Comparison of ENCODE assay signal across 24 cellular contexts in genomic region chr15:46732060-46732459, GRCh38.
DNase-seq lines count a peak whose midpoint lies in the region; ATAC-seq and TF ChIP-seq lines count a peak whose summit lies in the region.
"Had no signal": no experiment of that assay in that cellular context is flagged by ENCODE, and none has a peak within 500 bp of the region (broad histone marks: within the 10 kb centered on the region; RNA-seq: fewer than 3 reads in every experiment).

No MANE protein-coding gene starts in this region.

- TF ChIP-seq CTCF in OCI-LY7 (conservative IDR thresholded peaks at IDR 0.05; ENCODE audit: low read length) (no peak), endodermal cell (conservative IDR thresholded peaks at IDR 0.05) (no peak)

- H3K9ac ChIP-seq in BLaER1 treated with 17β-estradiol and CSF1 and Interleukin-3, amounts not matched to agents 10 nM and 100 nM, result no peak overlapping the region
- no peak overlapping the region for H3K9ac ChIP-seq in endodermal cell (ENCODE audit: extremely low read depth, low read length, poor library complexity, severe bottlenecking)
- H3K9ac ChIP-seq: GM23248 had no signal

- H3K27me3 Mint-ChIP-seq in endodermal cell (ENCODE audit: insufficient read depth), result no peaks in the 10 kb centered on the region
- H3K27me3 Mint-ChIP-seq: CD4-positive, alpha-beta T cell had no signal

- ATAC-seq in GM21360 (IDR thresholded peaks at IDR 0.05; ENCODE audit: unreplicated experiment) (peak; percentile 55), GM21515 (IDR thresholded peaks at IDR 0.05; ENCODE audit: unreplicated experiment) (no peak)
- ATAC-seq: Panc1 had no signal

- peak overlapping the region in 7 of 11 experiments; percentile 24 to 44 (median 31); a peak in 13 of 22 replicates for H3K4me2 ChIP-seq in BLaER1 treated with 17β-estradiol and CSF1 and Interleukin-3, amounts not matched to agents 10 nM and 100 nM
- no peak overlapping the region for H3K4me2 ChIP-seq in OCI-LY7 (ENCODE audit: low read length)

- H3K27ac ChIP-seq in BLaER1 treated with 17β-estradiol and CSF1 and Interleukin-3, amounts not matched to agents 10 nM and 100 nM, result no peak overlapping the region; a peak in 1 of 22 replicates
- no peak overlapping the region for H3K27ac ChIP-seq in OCI-LY7 (ENCODE audit: low read depth, low read length, poor library complexity, severe bottlenecking)
- H3K27ac ChIP-seq in endodermal cell (ENCODE audit: low read depth, low read length), result no peak overlapping the region
- H3K27ac ChIP-seq: GM23248, HL-60, RWPE1 had no signal

- H2AFZ ChIP-seq in OCI-LY7 (ENCODE audit: low read length), result no peak overlapping the region
- H2AFZ ChIP-seq: GM23248 had no signal

- H3K9me2 ChIP-seq in OCI-LY7 (ENCODE audit: insufficient read depth, low read length), result no peaks in the 10 kb centered on the region

- 97 to 100% methylated on average over 1 of the region's 1 CpG for whole genome bisulfite sequencing in endodermal cell (ENCODE audit: insufficient coverage in 1 of 2, insufficient read length in 1 of 2), 2 experiments

- H3K27ac Mint-ChIP-seq in endodermal cell, result no peak overlapping the region
- H3K27ac Mint-ChIP-seq: CD4-positive, alpha-beta T cell had no signal

- peak; percentile 44 for DNase-seq in MV-4-11 (lab: John Stamatoyannopoulos, UW)
- peak; percentile 33 for DNase-seq in OCI-LY7 (ENCODE audit: low spot score)
- no peak for DNase-seq in endodermal cell
- no peak for DNase-seq in NCI-H526 (lab: John Stamatoyannopoulos, UW)
- no peak for DNase-seq in UCSD-AML1 (lab: John Stamatoyannopoulos, UW; ENCODE audit: unreplicated experiment)
- DNase-seq: 8988T; CD4-positive, alpha-beta T cell; DMS53; GM23248; H7; KBM-7; MG63; NCI-H1092; NCI-H1417 treated with DMSO at 0.1 percent for 48 hours; NCI-H1694 treated with DMSO at 0.1 percent for 48 hours; NCI-H2081 treated with DMSO at 0.1 percent for 48 hours; NCI-H524 treated with DMSO at 0.1 percent for 48 hours; SHP77 had no signal

- POLR2A ChIA-PET in OCI-LY7 (lab: Charles Lee), result interaction anchor here (0.6 to 1.3 kb wide), 2 partner anchors 41 to 57 kb away, joined by 3 to 9 read pairs; no protein-coding TSS in a partner anchor

- no peak overlapping the region for H3K4me3 ChIP-seq in BLaER1 treated with 17β-estradiol and CSF1 and Interleukin-3, amounts not matched to agents 10 nM and 100 nM
- H3K4me3 ChIP-seq in OCI-LY7 (ENCODE audit: low read depth, low read length, poor library complexity, severe bottlenecking) (no peak overlapping the region), endodermal cell (ENCODE audit: low read length) (no peak overlapping the region)
- H3K4me3 ChIP-seq: GM23248, MG63 had no signal

- H3K4me1 Mint-ChIP-seq in endodermal cell, result no peaks in the 10 kb centered on the region

- peaks cover 17% of the 10 kb centered on the region for H3K9me3 Mint-ChIP-seq in endodermal cell

- no peaks in the 10 kb centered on the region for H3K79me2 ChIP-seq in OCI-LY7 (ENCODE audit: insufficient read depth, low read depth, low read length)

- no peaks in the 10 kb centered on the region for H4K20me1 ChIP-seq in BLaER1 treated with 17β-estradiol and CSF1 and Interleukin-3, amounts not matched to agents 10 nM and 100 nM
- H4K20me1 ChIP-seq in OCI-LY7 (ENCODE audit: insufficient read depth, low read length), result no peaks in the 10 kb centered on the region

- peaks cover 0 to 11% (median 0%) of the 10 kb centered on the region in 11 experiments; a peak in 6 of 22 replicates for H3K27me3 ChIP-seq in BLaER1 treated with 17β-estradiol and CSF1 and Interleukin-3, amounts not matched to agents 10 nM and 100 nM
- no peaks in the 10 kb centered on the region for H3K27me3 ChIP-seq in endodermal cell (ENCODE audit: control insufficient read depth, insufficient read depth, low read length, poor library complexity, severe bottlenecking)
- H3K27me3 ChIP-seq: MG63 had no signal

- intact Hi-C loops in OCI-LY7 (cut with micrococcal nuclease; ENCODE audit: unreplicated experiment), result no loop called here

- H3K4me3 Mint-ChIP-seq in endodermal cell, result no peak overlapping the region
- H3K4me3 Mint-ChIP-seq: CD4-positive, alpha-beta T cell had no signal

- peaks cover 15 to 27% (median 21%) of the 10 kb centered on the region in 10 experiments for H3K4me1 ChIP-seq in BLaER1 treated with 17β-estradiol and CSF1 and Interleukin-3, amounts not matched to agents 10 nM and 100 nM
- no peaks in the 10 kb centered on the region for H3K4me1 ChIP-seq in OCI-LY7 (ENCODE audit: insufficient read depth, low read length, poor library complexity, severe bottlenecking)
- H3K4me1 ChIP-seq in endodermal cell (ENCODE audit: control insufficient read depth, insufficient read depth, low read length), result no peaks in the 10 kb centered on the region

- BruUV-seq in OCI-LY7 (replicated peaks; lab: Mats Ljungman, UMichigan), result no TSS peak

- H3K36me3 Mint-ChIP-seq in endodermal cell (ENCODE audit: low read depth), result no peaks in the 10 kb centered on the region

- no peaks in the 10 kb centered on the region for H3K36me3 ChIP-seq in BLaER1 treated with 17β-estradiol and CSF1 and Interleukin-3, amounts not matched to agents 10 nM and 100 nM
- H3K36me3 ChIP-seq in OCI-LY7 (ENCODE audit: insufficient read depth, low read length) (no peaks in the 10 kb centered on the region), endodermal cell (ENCODE audit: control insufficient read depth, insufficient read depth, low read length) (no peaks in the 10 kb centered on the region)
- H3K36me3 ChIP-seq: MG63 had no signal

- CTCF ChIA-PET in OCI-LY7 (lab: Charles Lee; ENCODE audit: unreplicated experiment), result no interaction called here

- peaks cover 22 to 32% (median 28%) of the 10 kb centered on the region in 11 experiments for H3K9me3 ChIP-seq in BLaER1 treated with 17β-estradiol and CSF1 and Interleukin-3, amounts not matched to agents 10 nM and 100 nM (replicated peaks in 1 of 11)
- H3K9me3 ChIP-seq in OCI-LY7 (ENCODE audit: low read length), result 0 out of 2 replicates have a peak, but pooled peaks cover 10% of the 10 kb centered on the region
- H3K9me3 ChIP-seq in endodermal cell (ENCODE audit: control insufficient read depth, low read length), result peaks cover 7% of the 10 kb centered on the region
- H3K9me3 ChIP-seq: MG63 had no signal

Comparison
In these comparisons a context has a peak if more than half of its experiments do, and no peak if none do; other contexts are left out.
1. DNase-seq: peak in MV-4-11 (single experiment) and OCI-LY7 (single experiment); none in endodermal cell (single experiment), NCI-H526 (0 of 2) and UCSD-AML1 (single experiment).